35 cellular contexts compared by ENCODE assay signal in genomic region chr11:75743711-75744563, GRCh38. TPM values are rescaled to one million over a fixed set of nuclear protein-coding genes. Genes with fewer than 3 reads are reported as not detected.
A peak's percentile ranks its signal among the peaks of the same experiment; 100 is the strongest.
DNase-seq lines count a peak whose midpoint lies in the region; ATAC-seq, FAIRE-seq and TF ChIP-seq lines count a peak whose summit lies in the region.
"Had no signal": no experiment of that assay in that cellular context is flagged by ENCODE, and none has a peak within 500 bp of the region (broad histone marks: within the 10 kb centered on the region; RNA-seq: fewer than 3 reads in every experiment).

No MANE protein-coding gene starts in this region.

- CTCF ChIA-PET in activated CD4-positive, alpha-beta T cell treated with anti-CD3 and anti-CD28 coated beads, Interleukin-2, amount 10 ng/mL, durations not matched to agents 7 days and 5 days (lab: Charles Lee), result no interaction called here

- H3K27ac ChIP-seq in right atrium auricular region (peak overlapping the region in 1 of 2 donors; percentile 82), right cardiac atrium (ENCODE audit: low read length) (peak overlapping the region; percentile 40), pancreas (no peak overlapping the region)
- H3K27ac ChIP-seq: brain microvascular endothelial cell, lower lobe of right lung, tibial nerve had no signal

- H3K27me3 Mint-ChIP-seq in activated CD4-positive, alpha-beta T cell treated with anti-CD3 and anti-CD28 coated beads, Interleukin-2, amount 10 ng/mL, durations not matched to agents 7 days and 5 days, result peaks cover 34% of the 10 kb centered on the region
- peaks cover 6 to 13% (median 6%) of the 10 kb centered on the region in 3 donors for H3K27me3 Mint-ChIP-seq in immature natural killer cell (ENCODE audit: low read depth in 3 of 3)

- no peak for TF ChIP-seq CTCF in right atrium auricular region (IDR thresholded peaks at IDR 0.05)
- no peak for TF ChIP-seq CTCF in pancreas (IDR thresholded peaks at IDR 0.05)

- ATAC-seq in Right ventricle myocardium inferior (peak; percentile 47), right cardiac atrium (peak; percentile 50 to 58), pancreas (peak in 3 of 4 donors; percentile 27 to 42 (median 37)), HG03139 (IDR thresholded peaks at IDR 0.05; ENCODE audit: unreplicated experiment) (no peak), GM18511 (IDR thresholded peaks at IDR 0.05; ENCODE audit: unreplicated experiment) (no peak)
- ATAC-seq: activated CD8-positive, alpha-beta T cell treated with anti-CD3 and anti-CD28 coated beads for 36 hours; Panc1 had no signal

- no peaks in the 10 kb centered on the region for H3K9me3 ChIP-seq in right atrium auricular region
- H3K9me3 ChIP-seq in right cardiac atrium (ENCODE audit: control insufficient read depth, low read length), result no peaks in the 10 kb centered on the region
- no peaks in the 10 kb centered on the region for H3K9me3 ChIP-seq in pancreas
- H3K9me3 ChIP-seq: lower lobe of right lung had no signal

- no peaks in the 10 kb centered on the region for H3K27me3 ChIP-seq in right atrium auricular region
- H3K27me3 ChIP-seq in right cardiac atrium (ENCODE audit: control insufficient read depth, insufficient read depth), result no peaks in the 10 kb centered on the region
- H3K27me3 ChIP-seq in pancreas, result no peaks in the 10 kb centered on the region
- H3K27me3 ChIP-seq: tibial nerve had no signal

- H3K27ac Mint-ChIP-seq in activated CD4-positive, alpha-beta T cell treated with anti-CD3 and anti-CD28 coated beads, Interleukin-2, amount 10 ng/mL, durations not matched to agents 7 days and 5 days, result no peak overlapping the region
- H3K27ac Mint-ChIP-seq in immature natural killer cell, result no peak overlapping the region
- H3K27ac Mint-ChIP-seq: activated CD8-positive, alpha-beta T cell treated with anti-CD3 and anti-CD28 coated beads for 36 hours; activated T-helper 1 cell treated with anti-CD3 and anti-CD28 coated beads, Interleukin-12 subunit alpha, Interleukin-12 subunit beta, Interleukin-2, Interleukin-4 antibody, amounts not matched to agents 30 ng/mL and 10 ng/mL and 1 ng/mL, durations not matched to agents 14 hours and 24 hours and 36 hours; CD4-positive, CD25-positive, alpha-beta regulatory T cell; nephron had no signal

- 35% methylated on average over 9 of the region's 9 CpGs for WGBS in right cardiac atrium
- WGBS in pancreas, 2 donors, result 52 to 65% methylated on average over 9 of the region's 9 CpGs

- H3K36me3 Mint-ChIP-seq in activated CD4-positive, alpha-beta T cell treated with anti-CD3 and anti-CD28 coated beads, Interleukin-2, amount 10 ng/mL, durations not matched to agents 7 days and 5 days (ENCODE audit: low read depth), result no peaks in the 10 kb centered on the region
- no peaks in the 10 kb centered on the region for H3K36me3 Mint-ChIP-seq in immature natural killer cell
- H3K36me3 Mint-ChIP-seq: CD4-positive, CD25-positive, alpha-beta regulatory T cell had no signal

- H3K4me1 ChIP-seq in right atrium auricular region (peaks cover 0 to 18% of the 10 kb centered on the region in 2 donors), right cardiac atrium (ENCODE audit: control insufficient read depth, insufficient read depth, low read length) (peaks cover 9% of the 10 kb centered on the region), pancreas (no peaks in the 10 kb centered on the region)
- H3K4me1 ChIP-seq: lower lobe of right lung, tibial nerve had no signal

- DNase-seq in Right ventricle myocardium inferior (ENCODE audit: missing footprints) (peak; percentile 37), right atrium auricular region (ENCODE audit: low spot score) (no peak), right cardiac atrium (peak in 1 of 3 donors; percentile 73), pancreas (no peak), immature natural killer cell (no peak)
- DNase-seq in activated CD4-positive, alpha-beta T cell treated with anti-CD3 and anti-CD28 coated beads, Interleukin-2, amount 10 ng/mL, durations not matched to agents 7 days and 5 days, result no peak
- DNase-seq: activated CD4-positive, alpha-beta T cell treated with anti-CD3 and anti-CD28 coated beads for 1 hour; activated CD8-positive, alpha-beta memory T cell treated with anti-CD3 and anti-CD28 coated beads, Interleukin-2, amount 50 U/mL, for 48 hours; activated CD8-positive, alpha-beta T cell treated with anti-CD3 and anti-CD28 coated beads for 36 hours; activated naive CD4-positive, alpha-beta T cell treated with anti-CD3 and anti-CD28 coated beads, Interleukin-2, amount 50 U/mL, for 16 hours; amygdala; brain microvascular endothelial cell; Calu3; CD4-positive, CD25-positive, alpha-beta regulatory T cell; DMS79 treated with DMSO at 0.1 percent for 48 hours; GDM1; lower lobe of right lung; NCI-H146; NCI-H345; NCI-H69; SIG-M5; stimulated activated CD4-positive, alpha-beta T cell treated with anti-CD3 and anti-CD28 coated beads, Interleukin-2, amount 100 ng/mL, for 48 hours had no signal

- intact Hi-C loops in Right ventricle myocardium inferior (cut with DNase I) (no loop called here), right cardiac atrium (cut with DNase I) (no loop called here), pancreas (cut with DNase I) (no loop called here)

- H3K4me3 ChIP-seq in right atrium auricular region (no peak overlapping the region), right cardiac atrium (ENCODE audit: low read length) (no peak overlapping the region), pancreas (no peak overlapping the region)
- H3K4me3 ChIP-seq: lower lobe of right lung, tibial nerve had no signal

- H3K36me3 ChIP-seq in right atrium auricular region, result no peaks in the 10 kb centered on the region
- no peaks in the 10 kb centered on the region for H3K36me3 ChIP-seq in pancreas
- H3K36me3 ChIP-seq: brain microvascular endothelial cell, lower lobe of right lung, tibial nerve had no signal

- peaks cover 4% of the 10 kb centered on the region for H3K4me1 Mint-ChIP-seq in activated CD4-positive, alpha-beta T cell treated with anti-CD3 and anti-CD28 coated beads, Interleukin-2, amount 10 ng/mL, durations not matched to agents 7 days and 5 days
- no peaks in the 10 kb centered on the region for H3K4me1 Mint-ChIP-seq in immature natural killer cell

- FAIRE-seq in pancreas (lab: Jason Lieb, UNC), result no peak
- FAIRE-seq: A204.1, islet of Langerhans had no signal

- POLR2A ChIA-PET in activated CD4-positive, alpha-beta T cell treated with anti-CD3 and anti-CD28 coated beads, Interleukin-2, amount 10 ng/mL, durations not matched to agents 7 days and 5 days (lab: Charles Lee), result no interaction called here

- no peak overlapping the region for H3K4me3 Mint-ChIP-seq in activated CD4-positive, alpha-beta T cell treated with anti-CD3 and anti-CD28 coated beads, Interleukin-2, amount 10 ng/mL, durations not matched to agents 7 days and 5 days
- no peak overlapping the region for H3K4me3 Mint-ChIP-seq in immature natural killer cell
- H3K4me3 Mint-ChIP-seq: activated CD8-positive, alpha-beta T cell treated with anti-CD3 and anti-CD28 coated beads for 36 hours; activated T-helper 1 cell treated with anti-CD3 and anti-CD28 coated beads, Interleukin-12 subunit alpha, Interleukin-12 subunit beta, Interleukin-2, Interleukin-4 antibody, amounts not matched to agents 30 ng/mL and 10 ng/mL and 1 ng/mL, durations not matched to agents 14 hours and 24 hours and 36 hours; CD4-positive, CD25-positive, alpha-beta regulatory T cell; nephron had no signal

- H3K9me3 Mint-ChIP-seq in activated CD4-positive, alpha-beta T cell treated with anti-CD3 and anti-CD28 coated beads, Interleukin-2, amount 10 ng/mL, durations not matched to agents 7 days and 5 days, result peaks cover 2% of the 10 kb centered on the region
- H3K9me3 Mint-ChIP-seq in immature natural killer cell, result peaks cover 0 to 2% (median 0%) of the 10 kb centered on the region in 6 donors
- H3K9me3 Mint-ChIP-seq: activated CD8-positive, alpha-beta T cell treated with anti-CD3 and anti-CD28 coated beads for 36 hours; activated T-helper 1 cell treated with anti-CD3 and anti-CD28 coated beads, Interleukin-12 subunit alpha, Interleukin-12 subunit beta, Interleukin-2, Interleukin-4 antibody, amounts not matched to agents 30 ng/mL and 10 ng/mL and 1 ng/mL, durations not matched to agents 14 hours and 24 hours and 36 hours had no signal

RNA-seq across cellular contexts. Expression of gene DGAT2, which starts 24.6 kb away (rescaled TPM):
- total RNA-seq in Right ventricle myocardium inferior, result 25.5 TPM
- total RNA-seq in right atrium auricular region, result 10 to 100 TPM in 1 of 2 donors, 1 to 10 TPM in 1; 2.7 to 27.7 TPM
- 10 to 100 TPM in 2 of 4 donors, 1 to 10 TPM in 2; 5.7 to 18.0 (median 10.4) TPM for total RNA-seq in right cardiac atrium
- polyA plus RNA-seq in right cardiac atrium, result 23.4 TPM
- 10 to 100 TPM in 2 of 6 donors, 1 to 10 TPM in 1, under 1 TPM in 3; 0.56 to 15.7 (median 1.2) TPM for total RNA-seq in pancreas
- 1 to 10 TPM; 3.0 to 4.0 TPM for polyA plus RNA-seq in pancreas
- under 1 TPM; 0.77 to 0.99 TPM for total RNA-seq in activated CD4-positive, alpha-beta T cell treated with anti-CD3 and anti-CD28 coated beads, Interleukin-2, amount 10 ng/mL, durations not matched to agents 7 days and 5 days
- under 1 TPM in 2 of 3 donors, not detected in 1; 0.22 to 0.63 TPM for polyA plus RNA-seq in immature natural killer cell

RNA-seq across cellular contexts. Expression of gene MOGAT2, which starts 26.3 kb away (rescaled TPM):
- total RNA-seq in Right ventricle myocardium inferior, result 0.22 TPM
- not detected for total RNA-seq in right atrium auricular region
- total RNA-seq in right cardiac atrium, result under 1 TPM in 1 of 4 donors, not detected in 3; 0.17 TPM
- 0.11 TPM for polyA plus RNA-seq in right cardiac atrium
- total RNA-seq in pancreas, result under 1 TPM in 1 of 6 donors, not detected in 5; 0.09 TPM
- under 1 TPM; 0.08 to 0.09 TPM for polyA plus RNA-seq in pancreas
- not detected for total RNA-seq in activated CD4-positive, alpha-beta T cell treated with anti-CD3 and anti-CD28 coated beads, Interleukin-2, amount 10 ng/mL, durations not matched to agents 7 days and 5 days
- not detected for polyA plus RNA-seq in immature natural killer cell
- total RNA-seq: activated CD8-positive, alpha-beta T cell treated with anti-CD3 and anti-CD28 coated beads for 36 hours; activated T-helper 1 cell treated with anti-CD3 and anti-CD28 coated beads, Interleukin-12 subunit alpha, Interleukin-12 subunit beta, Interleukin-2, Interleukin-4 antibody, amounts not matched to agents 30 ng/mL and 10 ng/mL and 1 ng/mL, durations not matched to agents 14 hours and 24 hours and 36 hours; Calu3; CD4-positive, CD25-positive, alpha-beta regulatory T cell; fibroblast of lung; LHCN-M2; lower lobe of right lung; osteocyte; renal cortical epithelial cell; T-helper 2 cell treated with Interferon-gamma antibody and Interleukin-4, amounts not matched to agents 100 ng/mL and 5 ng/mL, for 36 hours; tibial nerve had no signal
- polyA plus RNA-seq: CD4-positive, CD25-positive, alpha-beta regulatory T cell; fibroblast of lung had no signal

Comparison
In these comparisons a context has a peak if more than half of its experiments do, and no peak if none do; other contexts are left out.
1. ATAC-seq: peak in Right ventricle myocardium inferior (single experiment), right cardiac atrium (2 of 2) and pancreas (3 of 4); none in HG03139 (single experiment) and GM18511 (single experiment).